In genomic region chr17:73098919-73099318, GRCh38 we compare ENCODE assay signal across 1 cellular context.
TF ChIP-seq lines count a peak whose summit lies in the region.

No MANE protein-coding gene starts in this region.

TF ChIP-seq in HepG2, 621 proteins besides CTCF, POLR2A, EP300 and RAD21 (continued from another document):
- TF ChIP-seq ZNF639 (CRISPR knock-in tag; conservative IDR thresholded peaks at IDR 0.05) (no peak), MAFK (conservative IDR thresholded peaks at IDR 0.05 in 1 of 2, IDR thresholded peaks at IDR 0.05 in 1 of 2; ENCODE audit: low read length in 2 of 2) (no peak), MTF2 (CRISPR knock-in tag; IDR thresholded peaks at IDR 0.05; ENCODE audit: borderline replicate concordance) (no peak), KMT2B (CRISPR knock-in tag; IDR thresholded peaks at IDR 0.05) (no peak), ZNF230 (CRISPR knock-in tag; IDR thresholded peaks at IDR 0.05) (no peak), GMEB1 (CRISPR knock-in tag; IDR thresholded peaks at IDR 0.05; ENCODE audit: borderline replicate concordance) (no peak), RFXANK (CRISPR knock-in tag; IDR thresholded peaks at IDR 0.05) (no peak), AHDC1 (CRISPR knock-in tag; IDR thresholded peaks at IDR 0.05; ENCODE audit: borderline replicate concordance) (no peak), ZNF337 (CRISPR knock-in tag; IDR thresholded peaks at IDR 0.05; ENCODE audit: borderline replicate concordance, low read depth) (no peak), ZBTB34 (CRISPR knock-in tag; IDR thresholded peaks at IDR 0.05) (no peak), BRCA1 (CRISPR knock-in tag; IDR thresholded peaks at IDR 0.05) (no peak), NONO (IDR thresholded peaks at IDR 0.05) (no peak), NONO (CRISPR knock-in tag; conservative IDR thresholded peaks at IDR 0.05) (no peak), EZH2 (conservative IDR thresholded peaks at IDR 0.05; ENCODE audit: low read depth, low read length) (no peak)
- TF ChIP-seq, protein P1, sequence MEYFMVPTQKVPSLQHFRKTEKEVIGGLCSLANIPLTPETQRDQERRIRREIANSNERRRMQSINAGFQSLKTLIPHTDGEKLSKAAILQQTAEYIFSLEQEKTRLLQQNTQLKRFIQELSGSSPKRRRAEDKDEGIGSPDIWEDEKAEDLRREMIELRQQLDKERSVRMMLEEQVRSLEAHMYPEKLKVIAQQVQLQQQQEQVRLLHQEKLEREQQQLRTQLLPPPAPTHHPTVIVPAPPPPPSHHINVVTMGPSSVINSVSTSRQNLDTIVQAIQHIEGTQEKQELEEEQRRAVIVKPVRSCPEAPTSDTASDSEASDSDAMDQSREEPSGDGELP (IDR thresholded peaks at IDR 0.05; ENCODE audit: borderline replicate concordance, low read depth) = no peak
